In the genomic region with DNA sequence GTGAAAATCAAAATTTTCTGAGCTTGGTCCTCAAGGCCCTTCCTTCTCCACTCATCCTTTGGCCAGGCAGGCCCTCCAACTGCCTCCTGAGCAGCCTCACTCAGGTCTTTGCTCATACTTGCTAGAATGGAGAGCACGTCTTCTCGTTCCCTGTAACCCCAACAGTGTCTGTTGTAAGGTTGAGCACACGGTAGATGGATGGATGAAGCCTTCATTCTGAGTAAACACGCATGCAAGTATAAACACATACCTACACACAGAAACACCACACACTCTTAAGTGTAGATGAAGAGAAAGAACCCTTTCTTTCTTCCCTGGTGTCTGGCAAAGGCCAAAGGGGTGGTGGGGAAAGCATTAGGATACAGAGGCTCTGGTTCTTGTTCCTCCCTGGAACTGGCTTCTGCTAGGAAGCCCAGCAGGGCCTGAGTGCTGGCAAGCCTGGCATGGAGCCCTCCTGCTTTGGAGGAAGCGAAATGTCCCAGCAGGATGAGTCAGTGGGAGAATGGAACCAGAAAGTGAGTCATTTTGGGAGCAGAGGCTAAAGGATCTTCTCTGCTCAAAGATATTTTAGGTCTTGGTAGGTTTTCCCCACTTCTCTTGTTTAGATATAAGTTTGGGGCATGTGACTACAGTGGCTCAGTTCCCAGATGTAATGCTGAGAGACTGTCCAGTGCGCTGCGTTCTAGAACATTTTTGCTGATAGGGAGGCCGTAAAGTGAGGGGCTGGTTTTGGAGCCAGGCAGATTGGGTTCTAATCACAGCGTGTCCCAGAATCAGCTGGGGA, we compare ENCODE assay signal across 9 cellular contexts.
A peak's percentile ranks its signal among the peaks of the same experiment; 100 is the strongest.
DNase-seq lines count a peak whose midpoint lies in the region; ATAC-seq and TF ChIP-seq lines count a peak whose summit lies in the region.
"Had no signal": no experiment of that assay in that cellular context is flagged by ENCODE, and none has a peak within 500 bp of the region (broad histone marks: within the 10 kb centered on the region; RNA-seq: fewer than 3 reads in every experiment).

No MANE protein-coding gene starts in this region.

- DNase-seq in HFF-Myc (ENCODE audit: extremely low read depth, low read depth), result peak; percentile 88
- peak in 2 of 61 donors; percentile 35 to 59 for DNase-seq in caudate nucleus (lab: John Stamatoyannopoulos, UW)
- DNase-seq in superior temporal gyrus (ENCODE audit: extremely low spot score), result peak; percentile 78
- no peak for DNase-seq in OCI-M2 (lab: John Stamatoyannopoulos, UW; ENCODE audit: unreplicated experiment)
- no peak for DNase-seq in activated CD8-positive, alpha-beta memory T cell treated with anti-CD3 and anti-CD28 coated beads, Interleukin-2, amount 10 ng/mL, durations not matched to agents 7 days and 5 days
- no peak for DNase-seq in stimulated activated CD4-positive, alpha-beta T cell treated with anti-CD3 and anti-CD28 coated beads, Interleukin-1b, Interleukin-23, amount 100 ng/mL, for 48 hours
- DNase-seq in NK-92 (lab: John Stamatoyannopoulos, UW; ENCODE audit: unreplicated experiment), result no peak
- DNase-seq: activated naive CD4-positive, alpha-beta T cell treated with anti-CD3 and anti-CD28 coated beads for 36 hours had no signal

- peak overlapping the region; percentile 46 for H3K27ac ChIP-seq in caudate nucleus (ENCODE audit: low read depth, low read length)
- peak overlapping the region; percentile 42 for H3K27ac ChIP-seq in layer of hippocampus (ENCODE audit: low read depth, low read length)

- ATAC-seq in activated CD8-positive, alpha-beta memory T cell treated with anti-CD3 and anti-CD28 coated beads, Interleukin-2, amount 10 ng/mL, durations not matched to agents 7 days and 5 days, result no peak

- H3K27me3 Mint-ChIP-seq in activated CD8-positive, alpha-beta memory T cell treated with anti-CD3 and anti-CD28 coated beads, Interleukin-2, amount 10 ng/mL, durations not matched to agents 7 days and 5 days, result peaks cover 40% of the 10 kb centered on the region

- no peaks in the 10 kb centered on the region for H3K36me3 Mint-ChIP-seq in activated CD8-positive, alpha-beta memory T cell treated with anti-CD3 and anti-CD28 coated beads, Interleukin-2, amount 10 ng/mL, durations not matched to agents 7 days and 5 days

- CTCF ChIA-PET in activated CD8-positive, alpha-beta memory T cell treated with anti-CD3 and anti-CD28 coated beads, Interleukin-2, amount 10 ng/mL, durations not matched to agents 7 days and 5 days (lab: Charles Lee), result no interaction called here

- no peaks in the 10 kb centered on the region for H3K9me3 Mint-ChIP-seq in activated CD8-positive, alpha-beta memory T cell treated with anti-CD3 and anti-CD28 coated beads, Interleukin-2, amount 10 ng/mL, durations not matched to agents 7 days and 5 days (ENCODE audit: low read depth)
- H3K9me3 Mint-ChIP-seq: activated naive CD4-positive, alpha-beta T cell treated with anti-CD3 and anti-CD28 coated beads for 36 hours had no signal

- no peak for TF ChIP-seq CTCF in HFF-Myc (IDR thresholded peaks at IDR 0.05; ENCODE audit: low read depth, low read length, missing control alignments)

- H3K4me3 ChIP-seq in HFF-Myc (replicated peaks; ENCODE audit: low read depth, low read length), result no peak overlapping the region

- no peak overlapping the region for H3K4me3 Mint-ChIP-seq in activated CD8-positive, alpha-beta memory T cell treated with anti-CD3 and anti-CD28 coated beads, Interleukin-2, amount 10 ng/mL, durations not matched to agents 7 days and 5 days
- H3K4me3 Mint-ChIP-seq: activated naive CD4-positive, alpha-beta T cell treated with anti-CD3 and anti-CD28 coated beads for 36 hours had no signal

- H3K27me3 ChIP-seq in layer of hippocampus (ENCODE audit: control insufficient read depth, insufficient read depth, low read length), result no peaks in the 10 kb centered on the region

- H3K27ac Mint-ChIP-seq in activated CD8-positive, alpha-beta memory T cell treated with anti-CD3 and anti-CD28 coated beads, Interleukin-2, amount 10 ng/mL, durations not matched to agents 7 days and 5 days, result no peak overlapping the region
- H3K27ac Mint-ChIP-seq: activated naive CD4-positive, alpha-beta T cell treated with anti-CD3 and anti-CD28 coated beads for 36 hours had no signal

- no peaks in the 10 kb centered on the region for H3K4me1 Mint-ChIP-seq in activated CD8-positive, alpha-beta memory T cell treated with anti-CD3 and anti-CD28 coated beads, Interleukin-2, amount 10 ng/mL, durations not matched to agents 7 days and 5 days

Comparison
In these comparisons a context has a peak if more than half of its experiments do, and no peak if none do; other contexts are left out.
1. DNase-seq: peak in HFF-Myc (single experiment) and superior temporal gyrus (single experiment); none in OCI-M2 (single experiment), activated CD8-positive, alpha-beta memory T cell treated with anti-CD3 and anti-CD28 coated beads, Interleukin-2, amount 10 ng/mL, durations not matched to agents 7 days and 5 days (single experiment), stimulated activated CD4-positive, alpha-beta T cell treated with anti-CD3 and anti-CD28 coated beads, Interleukin-1b, Interleukin-23, amount 100 ng/mL, for 48 hours (single experiment) and NK-92 (single experiment).